In genomic region chr1:118101989-118102388, GRCh38 we compare ENCODE assay signal across 18 cellular contexts.
DNase-seq lines count a peak whose midpoint lies in the region; ATAC-seq, FAIRE-seq and TF ChIP-seq lines count a peak whose summit lies in the region.
"Had no signal": no experiment of that assay in that cellular context is flagged by ENCODE, and none has a peak within 500 bp of the region (broad histone marks: within the 10 kb centered on the region; RNA-seq: fewer than 3 reads in every experiment).

No MANE protein-coding gene starts in this region.

- H3K4me2 ChIP-seq in mammary epithelial cell (ENCODE audit: insufficient read depth, low read depth, low read length), result peak overlapping the region; percentile 70
- H3K4me2 ChIP-seq in keratinocyte (ENCODE audit: control insufficient read depth, extremely low read depth, insufficient read depth, low read depth, low read length), result peak overlapping the region; percentile 54

- no TSS peak for BruUV-seq in mammary epithelial cell (replicated peaks; lab: Mats Ljungman, UMichigan)

- H3K27ac ChIP-seq in mammary epithelial cell (ENCODE audit: insufficient read depth, low read depth, low read length), result no peak overlapping the region
- no peak overlapping the region for H3K27ac ChIP-seq in breast epithelium
- peak overlapping the region; percentile 38; the same call in 1 of the 2 replicates for H3K27ac ChIP-seq in VCaP
- H3K27ac ChIP-seq in keratinocyte (ENCODE audit: control insufficient read depth, insufficient read depth, low read length), result no peak overlapping the region

- WGBS in mammary epithelial cell (ENCODE audit: low coverage, missing lambda C conversion rate), result 95% methylated on average over 1 of the region's 1 CpG

- no peak for ATAC-seq in GM18520 (IDR thresholded peaks at IDR 0.05; ENCODE audit: unreplicated experiment)
- ATAC-seq: HepG2, K562, SK-N-SH treated with all-trans-retinoic acid at 6 μM for 48 hours had no signal

- H3K79me2 ChIP-seq in mammary epithelial cell (ENCODE audit: insufficient read depth, low read length) (no peaks in the 10 kb centered on the region), keratinocyte (ENCODE audit: control insufficient read depth, insufficient read depth, low read length) (no peaks in the 10 kb centered on the region)

- no peak overlapping the region for H3K4me3 ChIP-seq in mammary epithelial cell (replicated peaks in 1 of 3; ENCODE audit: insufficient read depth in 1 of 3, low read depth in 2 of 3, low read length in 3 of 3)
- no peak overlapping the region for H3K4me3 ChIP-seq in breast epithelium
- H3K4me3 ChIP-seq in keratinocyte (ENCODE audit: control insufficient read depth in 2 of 3, extremely low read depth in 1 of 3, insufficient read depth in 2 of 3, low read depth in 1 of 3, low read length in 3 of 3), result no peak overlapping the region
- H3K4me3 ChIP-seq: K562 had no signal

- no peaks in the 10 kb centered on the region for H3K9me1 ChIP-seq in keratinocyte (ENCODE audit: control insufficient read depth, extremely low read depth, insufficient read depth, low read length)

- intact Hi-C loops in mammary epithelial cell (cut with micrococcal nuclease) (no loop called here), breast epithelium (cut with DNase I; ENCODE audit: low total_unique reads) (no loop called here)

- H2AFZ ChIP-seq in mammary epithelial cell (ENCODE audit: low read depth, low read length) (no peak overlapping the region), keratinocyte (ENCODE audit: control insufficient read depth, low read length) (no peak overlapping the region)

- in situ Hi-C loops in mammary epithelial cell (cut with MboI; ENCODE audit: low sequenced_read_pairs in 2 of 2), result no loop called here

- no peaks in the 10 kb centered on the region for H3K9me3 ChIP-seq in mammary epithelial cell (replicated peaks; ENCODE audit: insufficient read depth, low read length)
- H3K9me3 ChIP-seq in breast epithelium, result no peaks in the 10 kb centered on the region
- no peaks in the 10 kb centered on the region for H3K9me3 ChIP-seq in keratinocyte (ENCODE audit: control insufficient read depth, low read depth, low read length)

- H3K36me3 ChIP-seq in mammary epithelial cell (ENCODE audit: insufficient read depth, low read length) (no peaks in the 10 kb centered on the region), breast epithelium (no peaks in the 10 kb centered on the region), keratinocyte (ENCODE audit: control insufficient read depth in 2 of 2, extremely low read depth in 1 of 2, insufficient read depth in 2 of 2, low read length in 2 of 2) (no peaks in the 10 kb centered on the region)

- CTCF ChIA-PET in mammary epithelial cell (lab: Charles Lee; ENCODE audit: low non-redundant PET), result no interaction called here

- no peak for TF ChIP-seq CTCF in mammary epithelial cell (conservative IDR thresholded peaks at IDR 0.05 in 1 of 2, IDR thresholded peaks at IDR 0.05 in 1 of 2; ENCODE audit: extremely low read depth in 1 of 2, insufficient read depth in 1 of 2, low read depth in 1 of 2, low read length in 2 of 2)
- TF ChIP-seq CTCF in breast epithelium (IDR thresholded peaks at IDR 0.05), result no peak
- TF ChIP-seq CTCF in VCaP (conservative IDR thresholded peaks at IDR 0.05), result no peak
- TF ChIP-seq CTCF in keratinocyte (optimal IDR thresholded peaks at IDR 0.05 in 1 of 3, IDR thresholded peaks at IDR 0.05 in 1 of 3, conservative IDR thresholded peaks at IDR 0.05 in 1 of 3; ENCODE audit: extremely low read depth in 1 of 3, insufficient read depth in 2 of 3, low read length in 3 of 3), result no peak

- no peaks in the 10 kb centered on the region for H4K20me1 ChIP-seq in mammary epithelial cell (ENCODE audit: insufficient read depth, low read length)
- H4K20me1 ChIP-seq in keratinocyte (ENCODE audit: control insufficient read depth, extremely low read depth, insufficient read depth, low read length), result no peaks in the 10 kb centered on the region

- TF ChIP-seq POLR2A in breast epithelium (IDR thresholded peaks at IDR 0.05), result no peak

- dilution Hi-C loops in mammary epithelial cell (cut with HindIII; ENCODE audit: low sequenced_read_pairs) (no loop called here), keratinocyte (cut with MboI; ENCODE audit: extremely low pct_ligation_motif_present, low sequenced_read_pairs) (no loop called here)

- FAIRE-seq in keratinocyte (lab: Jason Lieb, UNC), result no peak
- FAIRE-seq: HepG2, K562 had no signal

- H3K27me3 ChIP-seq in mammary epithelial cell (ENCODE audit: insufficient read depth, low read length) (no peaks in the 10 kb centered on the region), breast epithelium (no peaks in the 10 kb centered on the region), keratinocyte (ENCODE audit: control insufficient read depth, extremely low read depth, insufficient read depth, low read length) (peaks cover 4% of the 10 kb centered on the region)

- DNase-seq in mammary epithelial cell (no peak), breast epithelium (ENCODE audit: low spot score in 2 of 2) (no peak), keratinocyte (ENCODE audit: low read depth, low spot score) (no peak), NK-92 (lab: John Stamatoyannopoulos, UW; ENCODE audit: unreplicated experiment) (no peak), KG1 (lab: John Stamatoyannopoulos, UW) (no peak), NCI-H1417 (lab: John Stamatoyannopoulos, UW) (no peak)
- DNase-seq: H9; NCI-H1092 treated with DMSO at 0.1 percent for 48 hours; NCI-H2029; NCI-H2227 treated with DMSO at 0.1 percent for 48 hours; NCI-H510A; NK-92 treated with Interleukin-12 subunit alpha and Interleukin-12 subunit beta, amount 100 ng/mL, for 24 hours; SIG-M5 had no signal

- H3K9ac ChIP-seq in mammary epithelial cell (ENCODE audit: insufficient read depth, low read length) (no peak overlapping the region), keratinocyte (ENCODE audit: control insufficient read depth, extremely low read depth, insufficient read depth, low read length) (no peak overlapping the region)

- H3K4me1 ChIP-seq in mammary epithelial cell (ENCODE audit: insufficient read depth, low read length) (peaks cover 14% of the 10 kb centered on the region), breast epithelium (no peaks in the 10 kb centered on the region), keratinocyte (ENCODE audit: control insufficient read depth, extremely low read depth, insufficient read depth, low read length) (no peaks in the 10 kb centered on the region)
